Comparison of ENCODE assay signal across 1 cellular context in the genomic region with DNA sequence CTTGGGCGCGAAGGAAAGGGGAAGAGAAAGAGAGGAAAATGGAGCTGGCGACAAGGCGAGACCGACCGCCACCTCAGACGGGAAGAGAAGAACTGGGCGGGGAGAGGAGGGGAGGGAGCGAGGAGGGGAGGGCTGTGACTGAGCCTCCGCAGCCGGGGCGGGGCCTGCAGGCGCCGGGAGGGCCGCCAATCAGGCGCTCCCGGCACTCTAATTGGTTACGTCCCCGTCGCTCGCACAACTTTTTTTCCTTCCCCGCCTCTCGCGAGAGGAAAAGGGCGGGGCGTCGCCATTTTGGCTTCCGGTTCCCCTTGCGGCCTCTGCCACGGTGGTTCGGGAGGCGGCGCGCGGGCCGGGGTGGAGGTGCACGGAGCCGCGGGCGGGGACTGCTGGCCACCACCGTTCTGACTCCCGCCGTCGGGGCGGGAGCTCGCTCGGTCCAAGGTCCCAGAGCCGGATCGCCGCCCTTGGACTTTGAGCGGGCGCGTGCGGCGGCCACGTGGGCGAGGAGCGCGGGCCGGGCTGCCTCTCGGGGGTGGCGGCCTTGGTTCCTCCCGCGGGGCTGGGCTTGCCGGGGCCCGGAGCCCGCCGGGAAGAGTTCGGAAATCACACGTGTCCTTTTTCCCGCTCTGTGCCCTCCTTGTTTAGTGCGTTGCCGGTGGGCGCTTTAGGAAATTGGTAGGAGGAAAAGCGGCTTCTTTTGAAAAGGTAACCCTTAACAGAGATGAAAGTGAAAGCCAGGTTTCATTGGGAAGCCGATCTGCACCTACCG.
TF ChIP-seq lines count a peak whose summit lies in the region.

A gene (minus strand): TSS at position 94 of the 769 bp plus-strand sequence. CDS start 176 bp downstream, outside the sequence.

TF ChIP-seq in WTC11, 78 proteins besides CTCF, POLR2A, EP300 and RAD21 (continued from another document and continues in another):
- TF ChIP-seq ZNF317 (CRISPR knock-in tag; IDR thresholded peaks at IDR 0.05; ENCODE audit: borderline replicate concordance, low read depth) (peak; percentile 28; the same call in 1 of the 2 replicates), IRF2 (CRISPR knock-in tag; IDR thresholded peaks at IDR 0.05; ENCODE audit: borderline replicate concordance, low read depth) (no peak), RORB (CRISPR knock-in tag; IDR thresholded peaks at IDR 0.05) (no peak), NFE2L1 (CRISPR knock-in tag; IDR thresholded peaks at IDR 0.05) (peak; percentile 63; the same call in 1 of the 2 replicates), NR3C1 (CRISPR knock-in tag; conservative IDR thresholded peaks at IDR 0.05; ENCODE audit: low read depth) (0 out of 2 replicates have a peak, but pooled peaks have one; percentile 35), TEAD1 (CRISPR knock-in tag; IDR thresholded peaks at IDR 0.05) (no peak; the same call in 1 of the 2 replicates), RELA (CRISPR knock-in tag; IDR thresholded peaks at IDR 0.05; ENCODE audit: borderline replicate concordance) (peak; percentile 58; the same call in 1 of the 2 replicates), GRHL2 (CRISPR knock-in tag; IDR thresholded peaks at IDR 0.05; ENCODE audit: insufficient replicate concordance, severe bottlenecking) (no peak), TEAD4 (CRISPR knock-in tag; IDR thresholded peaks at IDR 0.05) (0 out of 2 replicates have a peak, but pooled peaks have one; percentile 4), NFYB (CRISPR knock-in tag; conservative IDR thresholded peaks at IDR 0.05; ENCODE audit: low read depth) (peak; percentile 76), NFATC4 (CRISPR knock-in tag; IDR thresholded peaks at IDR 0.05) (no peak), ZBTB21 (CRISPR knock-in tag; IDR thresholded peaks at IDR 0.05; ENCODE audit: borderline replicate concordance) (0 out of 2 replicates have a peak, but pooled peaks have one; percentile 23)
- TF ChIP-seq, protein P1, sequence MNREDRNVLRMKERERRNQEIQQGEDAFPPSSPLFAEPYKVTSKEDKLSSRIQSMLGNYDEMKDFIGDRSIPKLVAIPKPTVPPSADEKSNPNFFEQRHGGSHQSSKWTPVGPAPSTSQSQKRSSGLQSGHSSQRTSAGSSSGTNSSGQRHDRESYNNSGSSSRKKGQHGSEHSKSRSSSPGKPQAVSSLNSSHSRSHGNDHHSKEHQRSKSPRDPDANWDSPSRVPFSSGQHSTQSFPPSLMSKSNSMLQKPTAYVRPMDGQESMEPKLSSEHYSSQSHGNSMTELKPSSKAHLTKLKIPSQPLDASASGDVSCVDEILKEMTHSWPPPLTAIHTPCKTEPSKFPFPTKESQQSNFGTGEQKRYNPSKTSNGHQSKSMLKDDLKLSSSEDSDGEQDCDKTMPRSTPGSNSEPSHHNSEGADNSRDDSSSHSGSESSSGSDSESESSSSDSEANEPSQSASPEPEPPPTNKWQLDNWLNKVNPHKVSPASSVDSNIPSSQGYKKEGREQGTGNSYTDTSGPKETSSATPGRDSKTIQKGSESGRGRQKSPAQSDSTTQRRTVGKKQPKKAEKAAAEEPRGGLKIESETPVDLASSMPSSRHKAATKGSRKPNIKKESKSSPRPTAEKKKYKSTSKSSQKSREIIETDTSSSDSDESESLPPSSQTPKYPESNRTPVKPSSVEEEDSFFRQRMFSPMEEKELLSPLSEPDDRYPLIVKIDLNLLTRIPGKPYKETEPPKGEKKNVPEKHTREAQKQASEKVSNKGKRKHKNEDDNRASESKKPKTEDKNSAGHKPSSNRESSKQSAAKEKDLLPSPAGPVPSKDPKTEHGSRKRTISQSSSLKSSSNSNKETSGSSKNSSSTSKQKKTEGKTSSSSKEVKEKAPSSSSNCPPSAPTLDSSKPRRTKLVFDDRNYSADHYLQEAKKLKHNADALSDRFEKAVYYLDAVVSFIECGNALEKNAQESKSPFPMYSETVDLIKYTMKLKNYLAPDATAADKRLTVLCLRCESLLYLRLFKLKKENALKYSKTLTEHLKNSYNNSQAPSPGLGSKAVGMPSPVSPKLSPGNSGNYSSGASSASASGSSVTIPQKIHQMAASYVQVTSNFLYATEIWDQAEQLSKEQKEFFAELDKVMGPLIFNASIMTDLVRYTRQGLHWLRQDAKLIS (CRISPR knock-in tag; IDR thresholded peaks at IDR 0.05; ENCODE audit: borderline replicate concordance): no peak
- TF ChIP-seq, protein P2, sequence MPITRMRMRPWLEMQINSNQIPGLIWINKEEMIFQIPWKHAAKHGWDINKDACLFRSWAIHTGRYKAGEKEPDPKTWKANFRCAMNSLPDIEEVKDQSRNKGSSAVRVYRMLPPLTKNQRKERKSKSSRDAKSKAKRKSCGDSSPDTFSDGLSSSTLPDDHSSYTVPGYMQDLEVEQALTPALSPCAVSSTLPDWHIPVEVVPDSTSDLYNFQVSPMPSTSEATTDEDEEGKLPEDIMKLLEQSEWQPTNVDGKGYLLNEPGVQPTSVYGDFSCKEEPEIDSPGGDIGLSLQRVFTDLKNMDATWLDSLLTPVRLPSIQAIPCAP (CRISPR knock-in tag; IDR thresholded peaks at IDR 0.05): no peak
- TF ChIP-seq, protein P3, sequence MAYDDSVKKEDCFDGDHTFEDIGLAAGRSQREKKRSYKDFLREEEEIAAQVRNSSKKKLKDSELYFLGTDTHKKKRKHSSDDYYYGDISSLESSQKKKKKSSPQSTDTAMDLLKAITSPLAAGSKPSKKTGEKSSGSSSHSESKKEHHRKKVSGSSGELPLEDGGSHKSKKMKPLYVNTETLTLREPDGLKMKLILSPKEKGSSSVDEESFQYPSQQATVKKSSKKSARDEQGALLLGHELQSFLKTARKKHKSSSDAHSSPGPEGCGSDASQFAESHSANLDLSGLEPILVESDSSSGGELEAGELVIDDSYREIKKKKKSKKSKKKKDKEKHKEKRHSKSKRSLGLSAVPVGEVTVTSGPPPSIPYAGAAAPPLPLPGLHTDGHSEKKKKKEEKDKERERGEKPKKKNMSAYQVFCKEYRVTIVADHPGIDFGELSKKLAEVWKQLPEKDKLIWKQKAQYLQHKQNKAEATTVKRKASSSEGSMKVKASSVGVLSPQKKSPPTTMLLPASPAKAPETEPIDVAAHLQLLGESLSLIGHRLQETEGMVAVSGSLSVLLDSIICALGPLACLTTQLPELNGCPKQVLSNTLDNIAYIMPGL (CRISPR knock-in tag; IDR thresholded peaks at IDR 0.05): peak; percentile 82; the same call in 1 of the 2 replicates
- TF ChIP-seq, protein P4, sequence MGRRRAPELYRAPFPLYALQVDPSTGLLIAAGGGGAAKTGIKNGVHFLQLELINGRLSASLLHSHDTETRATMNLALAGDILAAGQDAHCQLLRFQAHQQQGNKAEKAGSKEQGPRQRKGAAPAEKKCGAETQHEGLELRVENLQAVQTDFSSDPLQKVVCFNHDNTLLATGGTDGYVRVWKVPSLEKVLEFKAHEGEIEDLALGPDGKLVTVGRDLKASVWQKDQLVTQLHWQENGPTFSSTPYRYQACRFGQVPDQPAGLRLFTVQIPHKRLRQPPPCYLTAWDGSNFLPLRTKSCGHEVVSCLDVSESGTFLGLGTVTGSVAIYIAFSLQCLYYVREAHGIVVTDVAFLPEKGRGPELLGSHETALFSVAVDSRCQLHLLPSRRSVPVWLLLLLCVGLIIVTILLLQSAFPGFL (CRISPR knock-in tag; IDR thresholded peaks at IDR 0.05; ENCODE audit: borderline replicate concordance): no peak
- TF ChIP-seq, protein P5, sequence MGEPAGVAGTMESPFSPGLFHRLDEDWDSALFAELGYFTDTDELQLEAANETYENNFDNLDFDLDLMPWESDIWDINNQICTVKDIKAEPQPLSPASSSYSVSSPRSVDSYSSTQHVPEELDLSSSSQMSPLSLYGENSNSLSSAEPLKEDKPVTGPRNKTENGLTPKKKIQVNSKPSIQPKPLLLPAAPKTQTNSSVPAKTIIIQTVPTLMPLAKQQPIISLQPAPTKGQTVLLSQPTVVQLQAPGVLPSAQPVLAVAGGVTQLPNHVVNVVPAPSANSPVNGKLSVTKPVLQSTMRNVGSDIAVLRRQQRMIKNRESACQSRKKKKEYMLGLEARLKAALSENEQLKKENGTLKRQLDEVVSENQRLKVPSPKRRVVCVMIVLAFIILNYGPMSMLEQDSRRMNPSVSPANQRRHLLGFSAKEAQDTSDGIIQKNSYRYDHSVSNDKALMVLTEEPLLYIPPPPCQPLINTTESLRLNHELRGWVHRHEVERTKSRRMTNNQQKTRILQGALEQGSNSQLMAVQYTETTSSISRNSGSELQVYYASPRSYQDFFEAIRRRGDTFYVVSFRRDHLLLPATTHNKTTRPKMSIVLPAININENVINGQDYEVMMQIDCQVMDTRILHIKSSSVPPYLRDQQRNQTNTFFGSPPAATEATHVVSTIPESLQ (CRISPR knock-in tag; IDR thresholded peaks at IDR 0.05): no peak
- TF ChIP-seq, protein P6, sequence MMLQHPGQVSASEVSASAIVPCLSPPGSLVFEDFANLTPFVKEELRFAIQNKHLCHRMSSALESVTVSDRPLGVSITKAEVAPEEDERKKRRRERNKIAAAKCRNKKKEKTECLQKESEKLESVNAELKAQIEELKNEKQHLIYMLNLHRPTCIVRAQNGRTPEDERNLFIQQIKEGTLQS (CRISPR knock-in tag; conservative IDR thresholded peaks at IDR 0.05): no peak
- TF ChIP-seq, protein P7, sequence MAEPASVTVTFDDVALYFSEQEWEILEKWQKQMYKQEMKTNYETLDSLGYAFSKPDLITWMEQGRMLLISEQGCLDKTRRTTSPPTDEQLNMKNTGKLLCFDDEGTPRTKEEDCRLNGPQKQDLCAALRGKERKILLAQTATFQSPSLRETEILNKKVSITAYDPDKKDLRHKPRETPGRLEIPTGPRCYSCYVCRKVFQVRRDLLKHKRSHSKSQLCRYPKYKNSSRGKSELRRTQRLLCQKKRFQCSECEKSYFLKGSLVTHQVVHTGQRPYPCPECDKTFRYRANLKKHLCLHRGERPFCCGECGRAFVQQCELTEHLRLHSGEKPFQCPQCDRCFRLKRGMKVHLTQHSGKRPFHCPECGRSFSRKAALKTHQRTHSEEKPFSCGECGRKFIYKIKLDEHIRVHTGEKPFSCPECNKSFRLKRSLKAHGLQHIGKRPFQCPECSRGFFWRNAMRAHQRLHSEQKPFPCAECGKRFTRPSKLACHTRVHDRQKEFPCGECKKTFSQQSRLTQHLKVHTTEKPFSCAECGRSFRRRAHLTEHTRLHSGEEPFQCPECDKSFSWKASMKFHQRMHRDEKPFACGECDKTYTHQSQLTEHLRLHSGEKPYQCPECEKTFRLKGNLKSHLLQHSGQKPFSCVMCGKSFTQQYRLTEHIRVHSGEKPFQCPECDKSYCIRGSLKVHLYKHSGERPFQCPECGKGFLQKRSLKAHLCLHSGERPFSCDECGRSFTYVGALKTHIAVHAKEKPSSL (CRISPR knock-in tag; conservative IDR thresholded peaks at IDR 0.05): no peak
- TF ChIP-seq, protein P8, sequence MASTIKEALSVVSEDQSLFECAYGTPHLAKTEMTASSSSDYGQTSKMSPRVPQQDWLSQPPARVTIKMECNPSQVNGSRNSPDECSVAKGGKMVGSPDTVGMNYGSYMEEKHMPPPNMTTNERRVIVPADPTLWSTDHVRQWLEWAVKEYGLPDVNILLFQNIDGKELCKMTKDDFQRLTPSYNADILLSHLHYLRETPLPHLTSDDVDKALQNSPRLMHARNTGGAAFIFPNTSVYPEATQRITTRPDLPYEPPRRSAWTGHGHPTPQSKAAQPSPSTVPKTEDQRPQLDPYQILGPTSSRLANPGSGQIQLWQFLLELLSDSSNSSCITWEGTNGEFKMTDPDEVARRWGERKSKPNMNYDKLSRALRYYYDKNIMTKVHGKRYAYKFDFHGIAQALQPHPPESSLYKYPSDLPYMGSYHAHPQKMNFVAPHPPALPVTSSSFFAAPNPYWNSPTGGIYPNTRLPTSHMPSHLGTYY (CRISPR knock-in tag; IDR thresholded peaks at IDR 0.05): peak; percentile 44; the same call in 1 of the 2 replicates
- TF ChIP-seq, protein P9, sequence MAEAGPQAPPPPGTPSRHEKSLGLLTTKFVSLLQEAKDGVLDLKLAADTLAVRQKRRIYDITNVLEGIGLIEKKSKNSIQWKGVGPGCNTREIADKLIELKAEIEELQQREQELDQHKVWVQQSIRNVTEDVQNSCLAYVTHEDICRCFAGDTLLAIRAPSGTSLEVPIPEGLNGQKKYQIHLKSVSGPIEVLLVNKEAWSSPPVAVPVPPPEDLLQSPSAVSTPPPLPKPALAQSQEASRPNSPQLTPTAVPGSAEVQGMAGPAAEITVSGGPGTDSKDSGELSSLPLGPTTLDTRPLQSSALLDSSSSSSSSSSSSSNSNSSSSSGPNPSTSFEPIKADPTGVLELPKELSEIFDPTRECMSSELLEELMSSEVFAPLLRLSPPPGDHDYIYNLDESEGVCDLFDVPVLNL (CRISPR knock-in tag; IDR thresholded peaks at IDR 0.05; ENCODE audit: borderline replicate concordance, low read depth): 0 out of 2 replicates have a peak, but pooled peaks have one; percentile 25
- TF ChIP-seq, protein P10, sequence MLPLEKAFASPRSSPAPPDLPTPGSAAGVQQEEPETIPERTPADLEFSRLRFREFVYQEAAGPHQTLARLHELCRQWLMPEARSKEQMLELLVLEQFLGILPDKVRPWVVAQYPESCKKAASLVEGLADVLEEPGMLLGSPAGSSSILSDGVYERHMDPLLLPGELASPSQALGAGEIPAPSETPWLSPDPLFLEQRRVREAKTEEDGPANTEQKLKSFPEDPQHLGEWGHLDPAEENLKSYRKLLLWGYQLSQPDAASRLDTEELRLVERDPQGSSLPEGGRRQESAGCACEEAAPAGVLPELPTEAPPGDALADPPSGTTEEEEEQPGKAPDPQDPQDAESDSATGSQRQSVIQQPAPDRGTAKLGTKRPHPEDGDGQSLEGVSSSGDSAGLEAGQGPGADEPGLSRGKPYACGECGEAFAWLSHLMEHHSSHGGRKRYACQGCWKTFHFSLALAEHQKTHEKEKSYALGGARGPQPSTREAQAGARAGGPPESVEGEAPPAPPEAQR (CRISPR knock-in tag; IDR thresholded peaks at IDR 0.05): no peak
- TF ChIP-seq, protein P11, sequence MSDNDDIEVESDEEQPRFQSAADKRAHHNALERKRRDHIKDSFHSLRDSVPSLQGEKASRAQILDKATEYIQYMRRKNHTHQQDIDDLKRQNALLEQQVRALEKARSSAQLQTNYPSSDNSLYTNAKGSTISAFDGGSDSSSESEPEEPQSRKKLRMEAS (CRISPR knock-in tag; IDR thresholded peaks at IDR 0.05): peak; percentile 93
- TF ChIP-seq, protein P12, sequence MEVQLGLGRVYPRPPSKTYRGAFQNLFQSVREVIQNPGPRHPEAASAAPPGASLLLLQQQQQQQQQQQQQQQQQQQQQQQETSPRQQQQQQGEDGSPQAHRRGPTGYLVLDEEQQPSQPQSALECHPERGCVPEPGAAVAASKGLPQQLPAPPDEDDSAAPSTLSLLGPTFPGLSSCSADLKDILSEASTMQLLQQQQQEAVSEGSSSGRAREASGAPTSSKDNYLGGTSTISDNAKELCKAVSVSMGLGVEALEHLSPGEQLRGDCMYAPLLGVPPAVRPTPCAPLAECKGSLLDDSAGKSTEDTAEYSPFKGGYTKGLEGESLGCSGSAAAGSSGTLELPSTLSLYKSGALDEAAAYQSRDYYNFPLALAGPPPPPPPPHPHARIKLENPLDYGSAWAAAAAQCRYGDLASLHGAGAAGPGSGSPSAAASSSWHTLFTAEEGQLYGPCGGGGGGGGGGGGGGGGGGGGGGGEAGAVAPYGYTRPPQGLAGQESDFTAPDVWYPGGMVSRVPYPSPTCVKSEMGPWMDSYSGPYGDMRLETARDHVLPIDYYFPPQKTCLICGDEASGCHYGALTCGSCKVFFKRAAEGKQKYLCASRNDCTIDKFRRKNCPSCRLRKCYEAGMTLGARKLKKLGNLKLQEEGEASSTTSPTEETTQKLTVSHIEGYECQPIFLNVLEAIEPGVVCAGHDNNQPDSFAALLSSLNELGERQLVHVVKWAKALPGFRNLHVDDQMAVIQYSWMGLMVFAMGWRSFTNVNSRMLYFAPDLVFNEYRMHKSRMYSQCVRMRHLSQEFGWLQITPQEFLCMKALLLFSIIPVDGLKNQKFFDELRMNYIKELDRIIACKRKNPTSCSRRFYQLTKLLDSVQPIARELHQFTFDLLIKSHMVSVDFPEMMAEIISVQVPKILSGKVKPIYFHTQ (CRISPR knock-in tag; IDR thresholded peaks at IDR 0.05): no peak
